19 cellular contexts compared by ENCODE assay signal in the genomic region with DNA sequence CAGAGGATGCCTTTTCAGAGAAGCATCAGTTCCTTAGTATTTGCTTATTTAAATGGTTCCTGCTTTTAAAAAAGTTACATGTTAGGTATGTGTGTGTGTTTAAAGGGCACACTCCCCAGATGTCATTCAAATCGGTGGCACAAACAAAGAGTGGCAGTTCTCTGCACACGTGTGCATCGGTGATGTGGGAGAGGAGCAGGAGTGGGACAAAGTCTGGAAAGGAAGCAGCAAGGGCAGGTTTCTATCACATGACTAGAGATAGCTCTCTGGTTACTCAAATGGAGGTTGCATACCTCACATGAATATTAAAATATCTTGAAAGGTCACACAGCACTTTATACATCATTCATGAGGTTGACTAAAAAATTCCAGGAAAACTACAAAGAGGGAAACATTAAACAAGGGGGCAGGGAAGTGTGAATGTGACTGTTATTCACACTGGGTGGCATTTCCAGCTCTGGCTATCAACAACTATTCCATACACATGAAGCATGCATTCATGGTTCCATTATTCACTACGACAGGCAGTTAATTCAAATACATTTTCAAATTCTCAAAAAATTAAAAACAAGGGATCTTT.
DNase-seq lines count a peak whose midpoint lies in the region; ATAC-seq and TF ChIP-seq lines count a peak whose summit lies in the region.
"Had no signal": no experiment of that assay in that cellular context is flagged by ENCODE, and none has a peak within 500 bp of the region (broad histone marks: within the 10 kb centered on the region; RNA-seq: fewer than 3 reads in every experiment).

No MANE protein-coding gene starts in this region.

- H3K4me1 ChIP-seq in endodermal cell (ENCODE audit: control insufficient read depth, insufficient read depth, low read length) = no peaks in the 10 kb centered on the region
- H3K4me1 ChIP-seq: BLaER1 treated with 17β-estradiol and CSF1 and Interleukin-3, amounts not matched to agents 10 nM and 100 nM had no signal

- H3K36me3 ChIP-seq in endodermal cell (ENCODE audit: control insufficient read depth, insufficient read depth, low read length) (peaks cover 53% of the 10 kb centered on the region), H7 (replicated peaks; ENCODE audit: control insufficient read depth, insufficient read depth, low read length) (peaks cover 5% of the 10 kb centered on the region)

- H3K27ac Mint-ChIP-seq in endodermal cell = no peak overlapping the region
- peak overlapping the region; percentile 46 for H3K27ac Mint-ChIP-seq in nephron progenitor cell
- H3K27ac Mint-ChIP-seq: CD4-positive, alpha-beta memory T cell had no signal

- H3K27ac ChIP-seq in endodermal cell (ENCODE audit: low read depth, low read length) = peak overlapping the region; percentile 38
- H3K27ac ChIP-seq: BLaER1 treated with 17β-estradiol and CSF1 and Interleukin-3, amounts not matched to agents 10 nM and 100 nM; HL-60 had no signal

- peaks cover 15% of the 10 kb centered on the region for H3K9me3 Mint-ChIP-seq in endodermal cell
- peaks cover 17% of the 10 kb centered on the region for H3K9me3 Mint-ChIP-seq in nephron progenitor cell
- H3K9me3 Mint-ChIP-seq: CD4-positive, alpha-beta memory T cell had no signal

- H3K27me3 Mint-ChIP-seq in endodermal cell (ENCODE audit: insufficient read depth) (no peaks in the 10 kb centered on the region), nephron progenitor cell (ENCODE audit: low read depth, poor library complexity) (peaks cover 2% of the 10 kb centered on the region)

- no peak for TF ChIP-seq CTCF in endodermal cell (conservative IDR thresholded peaks at IDR 0.05)
- no peak for TF ChIP-seq CTCF in nephron progenitor cell (IDR thresholded peaks at IDR 0.05)

- H3K4me3 Mint-ChIP-seq in endodermal cell = no peak overlapping the region
- H3K4me3 Mint-ChIP-seq in nephron progenitor cell = no peak overlapping the region
- H3K4me3 Mint-ChIP-seq: CD4-positive, alpha-beta memory T cell had no signal

- no peak overlapping the region for H3K9ac ChIP-seq in endodermal cell (ENCODE audit: extremely low read depth, low read length, poor library complexity, severe bottlenecking)
- H3K9ac ChIP-seq: BLaER1 treated with 17β-estradiol and CSF1 and Interleukin-3, amounts not matched to agents 10 nM and 100 nM had no signal

- peaks cover 37% of the 10 kb centered on the region for H3K36me3 Mint-ChIP-seq in endodermal cell (ENCODE audit: low read depth)
- H3K36me3 Mint-ChIP-seq in nephron progenitor cell (ENCODE audit: low read depth) = peaks cover 50% of the 10 kb centered on the region
- H3K36me3 Mint-ChIP-seq: CD4-positive, alpha-beta memory T cell had no signal

- no peak overlapping the region for H3K4me3 ChIP-seq in endodermal cell (ENCODE audit: low read length)
- no peak overlapping the region for H3K4me3 ChIP-seq in H7 (ENCODE audit: insufficient read depth, low read depth, low read length)
- H3K4me3 ChIP-seq: BLaER1 treated with 17β-estradiol and CSF1 and Interleukin-3, amounts not matched to agents 10 nM and 100 nM had no signal

- peaks cover 16% of the 10 kb centered on the region for H3K9me3 ChIP-seq in endodermal cell (ENCODE audit: control insufficient read depth, low read length)
- H3K9me3 ChIP-seq: BLaER1 treated with 17β-estradiol and CSF1 and Interleukin-3, amounts not matched to agents 10 nM and 100 nM had no signal

- H3K27me3 ChIP-seq in endodermal cell (ENCODE audit: control insufficient read depth, insufficient read depth, low read length, poor library complexity, severe bottlenecking) (no peaks in the 10 kb centered on the region), H7 (ENCODE audit: control insufficient read depth, insufficient read depth, low read length) (no peaks in the 10 kb centered on the region)
- H3K27me3 ChIP-seq: BLaER1 treated with 17β-estradiol and CSF1 and Interleukin-3, amounts not matched to agents 10 nM and 100 nM had no signal

- H3K4me1 Mint-ChIP-seq in endodermal cell = no peaks in the 10 kb centered on the region
- H3K4me1 Mint-ChIP-seq in nephron progenitor cell = no peaks in the 10 kb centered on the region

- no peak for ATAC-seq in HG02571 (IDR thresholded peaks at IDR 0.05; ENCODE audit: unreplicated experiment)

- peak; percentile 34 for DNase-seq in EH (ENCODE audit: low read depth)
- peak; percentile 21 for DNase-seq in M059J (ENCODE audit: low read depth)
- DNase-seq in endodermal cell = no peak
- no peak for DNase-seq in nephron progenitor cell
- DNase-seq in H7 = no peak
- DNase-seq in NCI-H2107 treated with DMSO at 0.1 percent for 48 hours (lab: John Stamatoyannopoulos, UW; ENCODE audit: unreplicated experiment) = no peak
- DNase-seq: CD4-positive, alpha-beta memory T cell; GDM1; KBM-7; NCI-H1092 treated with DMSO at 0.1 percent for 48 hours; NCI-H1436 treated with DMSO at 0.1 percent for 48 hours; NCI-H1930; NCI-H226; NCI-H510A treated with DMSO at 0.1 percent for 48 hours; NCI-H748 treated with DMSO at 0.1 percent for 48 hours; SIG-M5 had no signal

- WGBS in endodermal cell (ENCODE audit: insufficient coverage in 1 of 2, insufficient read length in 1 of 2), 2 experiments = 92 to 99% methylated on average over 2 to 4 of the region's 4 CpGs

Comparison
In these comparisons a context has a peak if more than half of its experiments do, and no peak if none do; other contexts are left out.
1. DNase-seq: peak in EH (single experiment) and M059J (single experiment); none in endodermal cell (single experiment), nephron progenitor cell (single experiment), H7 (single experiment) and NCI-H2107 treated with DMSO at 0.1 percent for 48 hours (single experiment).